24 cellular contexts compared by ENCODE assay signal in genomic region chr9:136953771-136954269, GRCh38. TPM values are rescaled to one million over a fixed set of nuclear protein-coding genes. Genes with fewer than 3 reads are reported as not detected.
DNase-seq lines count a peak whose midpoint lies in the region; ATAC-seq, FAIRE-seq and TF ChIP-seq lines count a peak whose summit lies in the region.
"Had no signal": no experiment of that assay in that cellular context is flagged by ENCODE, and none has a peak within 500 bp of the region (broad histone marks: within the 10 kb centered on the region; RNA-seq: fewer than 3 reads in every experiment).

No MANE protein-coding gene starts in this region.

- H3K4me2 ChIP-seq in osteoblast (ENCODE audit: insufficient read depth, low read length) = no peak overlapping the region
- H3K4me2 ChIP-seq: GM23338 had no signal

- H3K79me2 ChIP-seq in osteoblast (ENCODE audit: insufficient read depth, low read length) = no peaks in the 10 kb centered on the region

- no peak for ATAC-seq in GM19324 (IDR thresholded peaks at IDR 0.05; ENCODE audit: low FRiP score, unreplicated experiment)
- ATAC-seq: GM23338, HCT116, HepG2 had no signal

- TF ChIP-seq CTCF in HEK293 (tag by site-specific recombination; IDR thresholded peaks at IDR 0.05) (no peak), kidney (IDR thresholded peaks at IDR 0.05; ENCODE audit: borderline replicate concordance, extremely low read depth, insufficient read depth) (no peak), osteoblast (IDR thresholded peaks at IDR 0.05; ENCODE audit: extremely low read depth, low read depth, low read length) (no peak)

- POLR2A ChIA-PET in HEK293 (lab: Yijun Ruan, JAX) = interaction anchor here (0.5 kb wide), 1 partner anchor 17 kb away, joined by 5 read pairs; no protein-coding TSS in a partner anchor

- H3K36me3 ChIP-seq in HEK293 (ENCODE audit: control insufficient read depth in 2 of 2, insufficient read depth in 1 of 2, low read length in 2 of 2) (no peaks in the 10 kb centered on the region), NT2/D1 (ENCODE audit: insufficient read depth, insufficient read length, low read length) (no peaks in the 10 kb centered on the region), kidney (ENCODE audit: control insufficient read depth in 1 of 2, insufficient read depth in 2 of 2, low read length in 2 of 2) (no peaks in the 10 kb centered on the region), osteoblast (ENCODE audit: insufficient read depth, low read length) (no peaks in the 10 kb centered on the region)

- no peaks in the 10 kb centered on the region for H3K9me3 ChIP-seq in HEK293 (ENCODE audit: control insufficient read depth, insufficient read depth, low read depth, low read length)
- no peaks in the 10 kb centered on the region for H3K9me3 ChIP-seq in NT2/D1 (ENCODE audit: insufficient read depth, low read length)
- no peaks in the 10 kb centered on the region for H3K9me3 ChIP-seq in kidney (ENCODE audit: control insufficient read depth in 1 of 2, low read length in 2 of 2)
- H3K9me3 ChIP-seq in osteoblast (ENCODE audit: low read depth, low read length) = no peaks in the 10 kb centered on the region
- H3K9me3 ChIP-seq: Caco-2 had no signal

- intact Hi-C loops in kidney (cut with DNase I) = loop anchor here (10.0 kb wide), 1 partner anchor 71 kb away; the partner anchor contains the start of gene ABCA2

- H3K27ac ChIP-seq in HEK293 (ENCODE audit: extremely low read depth, low read depth, low read length) (no peak overlapping the region), kidney (ENCODE audit: low read depth in 2 of 2, low read length in 2 of 2) (no peak overlapping the region), osteoblast (ENCODE audit: low read depth, low read length) (no peak overlapping the region)
- H3K27ac ChIP-seq: C4-2B had no signal

- H3K4me3 ChIP-seq in HEK293 (ENCODE audit: low read depth, low read length) (no peak overlapping the region), NT2/D1 (ENCODE audit: insufficient read length, low read depth) (no peak overlapping the region), kidney (ENCODE audit: low read length in 2 of 2) (no peak overlapping the region), osteoblast (ENCODE audit: insufficient read depth, low read length) (no peak overlapping the region)
- H3K4me3 ChIP-seq: GM23338 had no signal

- CTCF ChIA-PET in HEK293 (lab: Yijun Ruan, JAX) = interaction anchor here (1.0 to 1.6 kb wide), 2 partner anchors 38 to 82 kb away, joined by 4 to 6 read pairs; partner anchors contain the start of gene PAXX

- FAIRE-seq in kidney (lab: Jason Lieb, UNC) = no peak
- FAIRE-seq: A204.1, D721Med, GM12892, GM18507, HepG2 had no signal

- H2AFZ ChIP-seq in osteoblast (ENCODE audit: low read length) = no peak overlapping the region
- H2AFZ ChIP-seq: GM23338 had no signal

- H3K9ac ChIP-seq in NT2/D1 (ENCODE audit: insufficient read length, low read depth) (peak overlapping the region; percentile 50), kidney (ENCODE audit: low read length in 2 of 2) (no peak overlapping the region)

- no peaks in the 10 kb centered on the region for H4K20me1 ChIP-seq in osteoblast (ENCODE audit: insufficient read depth, low read length)

- H3K27me3 ChIP-seq in NT2/D1 (ENCODE audit: insufficient read depth, insufficient read length) = peaks cover 10% of the 10 kb centered on the region
- no peaks in the 10 kb centered on the region for H3K27me3 ChIP-seq in osteoblast (ENCODE audit: insufficient read depth, low read length)

- no peak for DNase-seq in NT2/D1 (ENCODE audit: low read depth, low spot score)
- DNase-seq in kidney = peak; percentile 74
- DNase-seq in osteoblast (ENCODE audit: insufficient read length, low spot score, missing footprints) = peak; percentile 85
- no peak for DNase-seq in kidney glomerular epithelial cell (lab: John Stamatoyannopoulos, UW)
- no peak for DNase-seq in NK-92 treated with Interleukin-12 subunit alpha and Interleukin-12 subunit beta, amount 100 ng/mL, for 24 hours (lab: John Stamatoyannopoulos, UW)
- DNase-seq: AML-193, Caco-2, DMS153, DMS79, GDM1, H7 had no signal

- no peaks in the 10 kb centered on the region; the same call in 1 of the 2 replicates for H3K4me1 ChIP-seq in HEK293 (ENCODE audit: control insufficient read depth, insufficient read depth, low read length)
- peaks cover 8% of the 10 kb centered on the region for H3K4me1 ChIP-seq in NT2/D1 (ENCODE audit: insufficient read depth, insufficient read length)
- peaks cover 4 to 8% of the 10 kb centered on the region in 2 donors for H3K4me1 ChIP-seq in kidney (ENCODE audit: control insufficient read depth in 1 of 2, insufficient read depth in 1 of 2, low read depth in 1 of 2, low read length in 2 of 2)
- H3K4me1 ChIP-seq in osteoblast (ENCODE audit: insufficient read depth, low read length) = peaks cover 4% of the 10 kb centered on the region

TF ChIP-seq in HEK293, 187 proteins besides CTCF, POLR2A, EP300 and RAD21:
- TF ChIP-seq, protein P1, sequence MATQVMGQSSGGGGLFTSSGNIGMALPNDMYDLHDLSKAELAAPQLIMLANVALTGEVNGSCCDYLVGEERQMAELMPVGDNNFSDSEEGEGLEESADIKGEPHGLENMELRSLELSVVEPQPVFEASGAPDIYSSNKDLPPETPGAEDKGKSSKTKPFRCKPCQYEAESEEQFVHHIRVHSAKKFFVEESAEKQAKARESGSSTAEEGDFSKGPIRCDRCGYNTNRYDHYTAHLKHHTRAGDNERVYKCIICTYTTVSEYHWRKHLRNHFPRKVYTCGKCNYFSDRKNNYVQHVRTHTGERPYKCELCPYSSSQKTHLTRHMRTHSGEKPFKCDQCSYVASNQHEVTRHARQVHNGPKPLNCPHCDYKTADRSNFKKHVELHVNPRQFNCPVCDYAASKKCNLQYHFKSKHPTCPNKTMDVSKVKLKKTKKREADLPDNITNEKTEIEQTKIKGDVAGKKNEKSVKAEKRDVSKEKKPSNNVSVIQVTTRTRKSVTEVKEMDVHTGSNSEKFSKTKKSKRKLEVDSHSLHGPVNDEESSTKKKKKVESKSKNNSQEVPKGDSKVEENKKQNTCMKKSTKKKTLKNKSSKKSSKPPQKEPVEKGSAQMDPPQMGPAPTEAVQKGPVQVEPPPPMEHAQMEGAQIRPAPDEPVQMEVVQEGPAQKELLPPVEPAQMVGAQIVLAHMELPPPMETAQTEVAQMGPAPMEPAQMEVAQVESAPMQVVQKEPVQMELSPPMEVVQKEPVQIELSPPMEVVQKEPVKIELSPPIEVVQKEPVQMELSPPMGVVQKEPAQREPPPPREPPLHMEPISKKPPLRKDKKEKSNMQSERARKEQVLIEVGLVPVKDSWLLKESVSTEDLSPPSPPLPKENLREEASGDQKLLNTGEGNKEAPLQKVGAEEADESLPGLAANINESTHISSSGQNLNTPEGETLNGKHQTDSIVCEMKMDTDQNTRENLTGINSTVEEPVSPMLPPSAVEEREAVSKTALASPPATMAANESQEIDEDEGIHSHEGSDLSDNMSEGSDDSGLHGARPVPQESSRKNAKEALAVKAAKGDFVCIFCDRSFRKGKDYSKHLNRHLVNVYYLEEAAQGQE (tag by site-specific recombination; IDR thresholded peaks at IDR 0.05) = peak; percentile 33; the same call in 1 of the 2 replicates
- TF ChIP-seq KLF9 (tag by site-specific recombination; IDR thresholded peaks at IDR 0.05; ENCODE audit: low read depth) (no peak), GLIS1 (tag by site-specific recombination; IDR thresholded peaks at IDR 0.05) (peak; percentile 50; the same call in 1 of the 2 replicates)

RNA-seq across cellular contexts. Expression of gene LCN12, which starts 1.7 kb away (rescaled TPM):
- total RNA-seq in kidney = 42.9 TPM
- polyA plus RNA-seq in kidney (ENCODE audit: insufficient read depth, low read depth, low replicate concordance) = 35.5 TPM
- not detected in 2 replicates for total RNA-seq in osteoblast
- total RNA-seq: Daoy had no signal
- polyA plus RNA-seq: IgD-negative memory B cell had no signal

RNA-seq across cellular contexts. Expression of gene C8G, which starts 8.8 kb away (rescaled TPM):
- 1.9 TPM for total RNA-seq in kidney
- 2.1 TPM for polyA plus RNA-seq in kidney (ENCODE audit: insufficient read depth, low read depth, low replicate concordance)
- 1.2 TPM in 1 of 2 replicates, not detected in the other for total RNA-seq in osteoblast
- total RNA-seq: CD4-positive, alpha-beta T cell; Daoy; GM23338; H7 had no signal
- polyA plus RNA-seq: GM23338, IgD-negative memory B cell had no signal

RNA-seq across cellular contexts. Expression of gene FBXW5, which starts 9.3 kb away (rescaled TPM):
- total RNA-seq in kidney (97.2 TPM), osteoblast (143 and 157 TPM in 2 replicates)
- polyA plus RNA-seq in kidney (ENCODE audit: insufficient read depth, low read depth, low replicate concordance) = 92.5 TPM

RNA-seq across cellular contexts. Expression of gene PTGDS, which starts 23.5 kb away (rescaled TPM):
- total RNA-seq in kidney = 236 TPM
- 709 TPM for polyA plus RNA-seq in kidney (ENCODE audit: insufficient read depth, low read depth, low replicate concordance)
- 37.4 and 57.9 TPM in 2 replicates for total RNA-seq in osteoblast
- total RNA-seq: Caco-2, Daoy had no signal
- polyA plus RNA-seq: IgD-negative memory B cell had no signal

RNA-seq across cellular contexts. Expression of gene LCNL1, which starts 29.0 kb away (rescaled TPM):
- 1.4 TPM for total RNA-seq in kidney
- 0.54 TPM for polyA plus RNA-seq in kidney (ENCODE audit: insufficient read depth, low read depth, low replicate concordance)
- total RNA-seq in osteoblast = 4.4 and 5.4 TPM in 2 replicates
- total RNA-seq: Caco-2, Daoy, GM23338, HepG2 had no signal
- polyA plus RNA-seq: HepG2, IgD-negative memory B cell had no signal

Comparison
In these comparisons a context has a peak if more than half of its experiments do, and no peak if none do; other contexts are left out.
1. DNase-seq: peak in kidney (single experiment) and osteoblast (single experiment); none in NT2/D1 (single experiment), kidney glomerular epithelial cell (single experiment) and NK-92 treated with Interleukin-12 subunit alpha and Interleukin-12 subunit beta, amount 100 ng/mL, for 24 hours (single experiment).
2. RNA of gene LCN12, which starts 1.7 kb away (total RNA-seq): 42.9 TPM in kidney (single experiment); not detected in osteoblast; every median in the first group is over 10 times any median in the second.